In genomic region chr4:13529130-13529919, GRCh38 we compare ENCODE assay signal across 14 cellular contexts. TPM values are rescaled to one million over a fixed set of nuclear protein-coding genes. Genes with fewer than 3 reads are reported as not detected.
DNase-seq lines count a peak whose midpoint lies in the region; ATAC-seq and TF ChIP-seq lines count a peak whose summit lies in the region.
"Had no signal": no experiment of that assay in that cellular context is flagged by ENCODE, and none has a peak within 500 bp of the region (broad histone marks: within the 10 kb centered on the region; RNA-seq: fewer than 3 reads in every experiment).

No MANE protein-coding gene starts in this region.

- peaks cover 7% of the 10 kb centered on the region for H3K4me1 ChIP-seq in CD8-positive, alpha-beta memory T cell (ENCODE audit: insufficient read depth, low read length)
- peaks cover 13% of the 10 kb centered on the region for H3K4me1 ChIP-seq in OCI-LY7 (ENCODE audit: insufficient read depth, low read length, poor library complexity, severe bottlenecking)
- H3K4me1 ChIP-seq: Caco-2 had no signal

- no peaks in the 10 kb centered on the region for H3K36me3 ChIP-seq in CD8-positive, alpha-beta memory T cell (ENCODE audit: insufficient read depth, low read length)
- H3K36me3 ChIP-seq in OCI-LY7 (ENCODE audit: insufficient read depth, low read length), result no peaks in the 10 kb centered on the region
- H3K36me3 ChIP-seq: esophagus squamous epithelium, left ventricle myocardium inferior had no signal

- no peak overlapping the region for H3K4me3 ChIP-seq in CD8-positive, alpha-beta memory T cell (ENCODE audit: low read length)
- H3K4me3 ChIP-seq in OCI-LY7 (ENCODE audit: low read depth, low read length, poor library complexity, severe bottlenecking), result peak overlapping the region; percentile 36
- H3K4me3 ChIP-seq: left ventricle myocardium inferior had no signal

- no peaks in the 10 kb centered on the region for H3K9me2 ChIP-seq in OCI-LY7 (ENCODE audit: insufficient read depth, low read length)

- peaks cover 18 to 33% (median 24%) of the 10 kb centered on the region in 3 donors for H3K4me1 Mint-ChIP-seq in CD8-positive, alpha-beta memory T cell

- H4K20me1 ChIP-seq in OCI-LY7 (ENCODE audit: insufficient read depth, low read length), result no peaks in the 10 kb centered on the region

- no peaks in the 10 kb centered on the region for H3K9me3 ChIP-seq in CD8-positive, alpha-beta memory T cell (ENCODE audit: low read length)
- no peaks in the 10 kb centered on the region for H3K9me3 ChIP-seq in OCI-LY7 (ENCODE audit: low read length)
- H3K9me3 ChIP-seq: Caco-2 had no signal

- peak; percentile 7 for DNase-seq in AG20443 (ENCODE audit: low spot score)
- DNase-seq in CD8-positive, alpha-beta memory T cell, result no peak
- no peak for DNase-seq in OCI-LY7 (ENCODE audit: low spot score)
- peak; percentile 42 for DNase-seq in left kidney (ENCODE audit: low read depth, low spot score)
- DNase-seq: Caco-2, esophagus squamous epithelium, hippocampal formation, left ventricle myocardium inferior, trophoblast cell had no signal

- H3K27me3 Mint-ChIP-seq in CD8-positive, alpha-beta memory T cell, result peaks cover 83 to 93% of the 10 kb centered on the region in 2 donors

- peaks cover 89% of the 10 kb centered on the region for H3K27me3 ChIP-seq in CD8-positive, alpha-beta memory T cell (ENCODE audit: insufficient read depth, low read length, poor library complexity, severe bottlenecking)

- H3K79me2 ChIP-seq in OCI-LY7 (ENCODE audit: insufficient read depth, low read depth, low read length), result no peaks in the 10 kb centered on the region

- peak overlapping the region in 6 of 7 donors; percentile 12 to 76 (median 42) for H3K4me3 Mint-ChIP-seq in CD8-positive, alpha-beta memory T cell
- H3K4me3 Mint-ChIP-seq: nephron had no signal

- BruUV-seq in OCI-LY7 (replicated peaks; lab: Mats Ljungman, UMichigan), result no TSS peak

- TF ChIP-seq CTCF in OCI-LY7 (conservative IDR thresholded peaks at IDR 0.05; ENCODE audit: low read length), result no peak

- peaks cover 0 to 17% (median 9%) of the 10 kb centered on the region in 5 donors for H3K9me3 Mint-ChIP-seq in CD8-positive, alpha-beta memory T cell

- no peaks in the 10 kb centered on the region for H3K36me3 Mint-ChIP-seq in CD8-positive, alpha-beta memory T cell

- CTCF ChIA-PET in CD8-positive, alpha-beta memory T cell (lab: Charles Lee), result no interaction called here
- CTCF ChIA-PET in OCI-LY7 (lab: Charles Lee; ENCODE audit: unreplicated experiment), result no interaction called here

- ATAC-seq in HG02885 (IDR thresholded peaks at IDR 0.05; ENCODE audit: poor library complexity, unreplicated experiment) (no peak), GM21717 (IDR thresholded peaks at IDR 0.05; ENCODE audit: unreplicated experiment) (no peak), HG03354 (IDR thresholded peaks at IDR 0.05; ENCODE audit: poor library complexity, severe bottlenecking, unreplicated experiment) (no peak)
- ATAC-seq: HCT116 had no signal

- peak overlapping the region; percentile 53; the same call in 1 of the 2 replicates for H3K4me2 ChIP-seq in OCI-LY7 (ENCODE audit: low read length)

- H3K27ac ChIP-seq in CD8-positive, alpha-beta memory T cell (ENCODE audit: low read depth, low read length), result no peak overlapping the region
- no peak overlapping the region for H3K27ac ChIP-seq in OCI-LY7 (ENCODE audit: low read depth, low read length, poor library complexity, severe bottlenecking)
- H3K27ac ChIP-seq: esophagus squamous epithelium, left ventricle myocardium inferior had no signal

- POLR2A ChIA-PET in CD8-positive, alpha-beta memory T cell (lab: Charles Lee), result no interaction called here
- POLR2A ChIA-PET in OCI-LY7 (lab: Charles Lee), result interaction anchor here (0.5 to 1.2 kb wide), 3 partner anchors 34 to 282 kb away, joined by 4 to 9 read pairs (median 7); no protein-coding TSS in a partner anchor

- no peak overlapping the region for H2AFZ ChIP-seq in OCI-LY7 (ENCODE audit: low read length)

- peak overlapping the region in 1 of 8 donors; percentile 62 for H3K27ac Mint-ChIP-seq in CD8-positive, alpha-beta memory T cell
- H3K27ac Mint-ChIP-seq: nephron had no signal

- intact Hi-C loops in OCI-LY7 (cut with micrococcal nuclease; ENCODE audit: unreplicated experiment), result no loop called here

RNA-seq across cellular contexts. Expression of gene NKX3-2, which starts 15.0 kb away (rescaled TPM):
- total RNA-seq in CD8-positive, alpha-beta memory T cell, result not detected
- polyA plus RNA-seq in CD8-positive, alpha-beta memory T cell, result not detected
- total RNA-seq in OCI-LY7 (2014; rRNA removed; shearing (Covaris generic)), result 0.51 and 0.57 TPM in 2 replicates
- total RNA-seq in OCI-LY7 (2022), result 0.63 and 0.79 TPM in 2 replicates
- total RNA-seq: left ventricle myocardium inferior had no signal

RNA-seq across cellular contexts. Expression of gene RAB28, which starts 45.2 kb away (rescaled TPM):
- total RNA-seq in CD8-positive, alpha-beta memory T cell, result 10 to 100 TPM; 16.5 to 17.3 TPM
- polyA plus RNA-seq in CD8-positive, alpha-beta memory T cell, result 19.5 TPM
- 30.8 and 59.4 TPM in 2 replicates for total RNA-seq in OCI-LY7 (2014; rRNA removed; shearing (Covaris generic))
- 23.0 and 27.0 TPM in 2 replicates for total RNA-seq in OCI-LY7 (2022)

Comparison
In these comparisons a context has a peak if more than half of its experiments do, and no peak if none do; other contexts are left out.
1. DNase-seq: peak in AG20443 (single experiment) and left kidney (single experiment); none in CD8-positive, alpha-beta memory T cell (0 of 5) and OCI-LY7 (single experiment).